In the genomic region with DNA sequence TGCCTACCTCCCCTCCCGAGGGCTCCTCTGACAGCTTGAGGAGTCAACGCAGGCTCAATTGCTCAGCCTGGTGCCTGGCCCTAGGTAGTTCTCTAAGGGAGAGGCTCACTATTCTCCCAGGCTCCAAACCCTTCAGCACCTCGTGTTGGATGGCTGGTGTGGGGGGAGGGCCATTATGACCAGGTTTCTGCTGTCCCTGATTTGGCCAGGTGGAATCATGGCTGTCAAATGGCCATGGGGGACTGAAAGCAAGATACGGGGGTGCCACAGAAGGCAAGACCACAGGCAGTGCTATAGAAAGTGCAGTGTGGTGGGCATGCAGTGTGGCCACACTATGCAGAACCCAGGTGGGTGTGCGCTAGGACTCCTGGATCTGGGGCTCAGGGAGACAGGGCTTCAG, we compare ENCODE assay signal across 11 cellular contexts. TPM values are rescaled to one million over a fixed set of nuclear protein-coding genes. Genes with fewer than 3 reads are reported as not detected.
"Had no signal": no experiment of that assay in that cellular context is flagged by ENCODE, and none has a peak within 500 bp of the region (broad histone marks: within the 10 kb centered on the region; RNA-seq: fewer than 3 reads in every experiment).

No MANE protein-coding gene starts in this region.

- H3K9ac ChIP-seq: GM23248 had no signal

- DNase-seq: GM23248, GOT3, H7, H9, HCEC 1CT, HFFc6 had no signal

- H3K4me3 ChIP-seq: GM23248, GM23338, HAP-1 had no signal

- H3K4me1 Mint-ChIP-seq: GM23338 had no signal

- FAIRE-seq: H54 had no signal

- H3K4me3 Mint-ChIP-seq: GM23338, H9, HFFc6 had no signal

- H3K9me3 Mint-ChIP-seq: GM23338, HFFc6 had no signal

- ATAC-seq: HCT116 had no signal

- H3K4me2 ChIP-seq: GM23338 had no signal

- H3K9me3 ChIP-seq: HAP-1 had no signal

- H3K4me1 ChIP-seq: HAP-1 had no signal

- H3K27ac ChIP-seq: GM23248 had no signal

- H2AFZ ChIP-seq: GM23248, GM23338 had no signal

- H3K36me3 ChIP-seq: HAP-1 had no signal

- H3K27ac Mint-ChIP-seq: GM23338, H9, HFFc6 had no signal

RNA-seq across cellular contexts. Expression of a gene that starts 9.5 kb away (rescaled TPM):
- total RNA-seq: GM23248, H4, H7, H9, HFFc6 had no signal
- polyA plus RNA-seq: GM23248 had no signal
